29 cellular contexts compared by ENCODE assay signal in genomic region chr13:23212621-23213020, GRCh38. TPM values are rescaled to one million over a fixed set of nuclear protein-coding genes. Genes with fewer than 3 reads are reported as not detected.
DNase-seq lines count a peak whose midpoint lies in the region; ATAC-seq and TF ChIP-seq lines count a peak whose summit lies in the region.
"Had no signal": no experiment of that assay in that cellular context is flagged by ENCODE, and none has a peak within 500 bp of the region (broad histone marks: within the 10 kb centered on the region; RNA-seq: fewer than 3 reads in every experiment).

No MANE protein-coding gene starts in this region.

- H3K4me2 ChIP-seq in hepatocyte: peak overlapping the region; percentile 50

- POLR2A ChIA-PET in HEK293T (lab: Yijun Ruan, JAX): no interaction called here

- intact Hi-C loops in psoas muscle (cut with DNase I) (no loop called here), dorsolateral prefrontal cortex (cut with DNase I) (no loop called here), posterior vena cava (cut with DNase I) (no loop called here)

- ATAC-seq in psoas muscle: peak in 3 of 4 donors; percentile 19 to 44 (median 32)
- ATAC-seq: activated CD4-positive, CD25-positive, alpha-beta regulatory T cell treated with anti-CD3 and anti-CD28 coated beads, Interleukin-2, amount 50 U/mL, for 24 hours; activated T-helper 17 cell treated with anti-CD3 and anti-CD28 coated beads, Interleukin-2, amount 50 U/mL, for 72 hours; body of pancreas; GM12878; stimulated activated memory B cell treated with anti-CD40 and anti-IgM and Interleukin-4, amounts not matched to agents 10 μg/mL and 1 μg/mL and 100 μg/mL, for 72 hours had no signal

- peak; percentile 5 for DNase-seq in HEK293T (ENCODE audit: extremely low spot score)
- DNase-seq in astrocyte of the cerebellum (ENCODE audit: low read depth): peak; percentile 1
- DNase-seq in hepatocyte (ENCODE audit: low spot score): peak; percentile 21
- no peak for DNase-seq in psoas muscle
- no peak for DNase-seq in NCI-H345 treated with DMSO at 0.1 percent for 48 hours (lab: John Stamatoyannopoulos, UW; ENCODE audit: unreplicated experiment)
- DNase-seq in dorsolateral prefrontal cortex: no peak
- no peak for DNase-seq in posterior vena cava (ENCODE audit: low spot score)
- DNase-seq: activated CD4-positive, alpha-beta T cell treated with anti-CD3 and anti-CD28 coated beads, Interleukin-2, amount 50 U/mL, for 48 hours; activated CD8-positive, alpha-beta memory T cell treated with anti-CD3 and anti-CD28 coated beads, Interleukin-2, amount 50 U/mL, for 4 hours; body of pancreas; Calu3; foreskin fibroblast; head of caudate nucleus; IMR-90; NCI-H1092; NCI-H187; NCI-H526; stimulated activated CD4-positive, alpha-beta T cell treated with anti-CD3 and anti-CD28 coated beads, Interleukin-4, amount 100 ng/mL, for 4 hours; T-helper 1 cell had no signal

- H3K36me3 ChIP-seq in hepatocyte (replicated peaks; ENCODE audit: insufficient read depth, low read depth): no peaks in the 10 kb centered on the region
- peaks cover 0 to 21% of the 10 kb centered on the region in 2 donors for H3K36me3 ChIP-seq in psoas muscle (ENCODE audit: insufficient read depth in 1 of 2, low read depth in 1 of 2)
- H3K36me3 ChIP-seq: SJSA1 had no signal

- TF ChIP-seq CTCF in astrocyte of the cerebellum (IDR thresholded peaks at IDR 0.05; ENCODE audit: low read depth, low read length, missing control alignments) (no peak), hepatocyte (IDR thresholded peaks at IDR 0.05; ENCODE audit: poor library complexity) (no peak), psoas muscle (IDR thresholded peaks at IDR 0.05) (no peak), dorsolateral prefrontal cortex (IDR thresholded peaks at IDR 0.05 in 54 of 56, conservative IDR thresholded peaks at IDR 0.05 in 2 of 56; ENCODE audit: low read depth in 1 of 56, partially characterized antibody in 56 of 56) (no peak)

- no peak overlapping the region for H3K4me3 ChIP-seq in astrocyte of the cerebellum (ENCODE audit: low read depth, low read length)
- H3K4me3 ChIP-seq in hepatocyte: no peak overlapping the region
- no peak overlapping the region for H3K4me3 ChIP-seq in psoas muscle
- H3K4me3 ChIP-seq in dorsolateral prefrontal cortex: no peak overlapping the region
- H3K4me3 ChIP-seq: body of pancreas, GM12878, SJSA1 had no signal

- no peak overlapping the region for H2AFZ ChIP-seq in hepatocyte

- no peaks in the 10 kb centered on the region for H3K79me2 ChIP-seq in hepatocyte

- in situ Hi-C loops in astrocyte of the cerebellum (cut with HindIII; ENCODE audit: low sequenced_read_pairs): no loop called here

- CTCF ChIA-PET in HEK293T (lab: Yijun Ruan, JAX): no interaction called here

- no peaks in the 10 kb centered on the region for H3K9me3 ChIP-seq in hepatocyte (ENCODE audit: low read depth)
- no peaks in the 10 kb centered on the region for H3K9me3 ChIP-seq in psoas muscle
- H3K9me3 ChIP-seq: body of pancreas, SJSA1 had no signal

- no peaks in the 10 kb centered on the region for H3K9me2 ChIP-seq in hepatocyte (replicated peaks; ENCODE audit: insufficient read depth)

- WGBS in hepatocyte (ENCODE audit: low lambda C conversion rate, missing lambda C conversion rate): 13% methylated on average over 2 of the region's 2 CpGs
- WGBS in psoas muscle, 3 donors: 10 to 28% (median 19%) methylated on average over 2 of the region's 2 CpGs

- no peaks in the 10 kb centered on the region for H4K20me1 ChIP-seq in hepatocyte (ENCODE audit: insufficient read depth, poor library complexity, severe bottlenecking)

- H3K27ac ChIP-seq in hepatocyte (peak overlapping the region; percentile 47), psoas muscle (no peak overlapping the region), dorsolateral prefrontal cortex (no peak overlapping the region)
- H3K27ac ChIP-seq: body of pancreas, epithelial cell of prostate, SJSA1 had no signal

- H3K27me3 ChIP-seq in hepatocyte (no peaks in the 10 kb centered on the region), psoas muscle (ENCODE audit: insufficient read depth in 3 of 3, low read length in 2 of 3) (no peaks in the 10 kb centered on the region), dorsolateral prefrontal cortex (no peaks in the 10 kb centered on the region)
- H3K27me3 ChIP-seq: body of pancreas, SJSA1 had no signal

- H3K4me1 ChIP-seq in hepatocyte (ENCODE audit: insufficient read depth) (peaks cover 5% of the 10 kb centered on the region), psoas muscle (no peaks in the 10 kb centered on the region)
- H3K4me1 ChIP-seq: body of pancreas, SJSA1 had no signal

TF ChIP-seq in HEK293T, 16 proteins besides CTCF, POLR2A, EP300 and RAD21:
- TF ChIP-seq BHLHE40 (IDR thresholded peaks at IDR 0.05; ENCODE audit: borderline replicate concordance) (no peak), FOXA1 (IDR thresholded peaks at IDR 0.05) (no peak), CTBP1 (IDR thresholded peaks at IDR 0.05; ENCODE audit: borderline replicate concordance) (no peak), LEF1 (IDR thresholded peaks at IDR 0.05; ENCODE audit: borderline replicate concordance) (no peak), L3MBTL2 (conservative IDR thresholded peaks at IDR 0.05) (no peak), FOXK2 (IDR thresholded peaks at IDR 0.05) (no peak), SUZ12 (IDR thresholded peaks at IDR 0.05) (no peak), SP1 (IDR thresholded peaks at IDR 0.05) (no peak), HDGF (IDR thresholded peaks at IDR 0.05; ENCODE audit: borderline replicate concordance) (no peak), ELF4 (IDR thresholded peaks at IDR 0.05) (no peak), NFRKB (IDR thresholded peaks at IDR 0.05) (no peak), ZNF384 (IDR thresholded peaks at IDR 0.05) (no peak), ARNT (IDR thresholded peaks at IDR 0.05) (no peak), TARDBP (IDR thresholded peaks at IDR 0.05) (no peak)

RNA-seq across cellular contexts. Expression of gene SGCG, which starts 31.8 kb away (rescaled TPM):
- total RNA-seq in hepatocyte (3.1 and 4.1 TPM in 2 replicates), psoas muscle (10 to 100 TPM; 28.7 to 77.6 (median 45.0) TPM), dorsolateral prefrontal cortex (1 to 10 TPM in 51 of 120 experiments, under 1 TPM in 60, not detected in 9; 0.29 to 3.0 (median 0.94) TPM), posterior vena cava (1 to 10 TPM; 3.9 to 6.9 TPM)
- polyA plus RNA-seq in hepatocyte (2.7 and 4.3 TPM in 2 replicates), psoas muscle (10 to 100 TPM in 2 of 3 donors, 1 to 10 TPM in 1; 1.4 to 39.9 (median 19.4) TPM)
- total RNA-seq: activated T-helper 17 cell treated with anti-CD3 and anti-CD28 coated beads, Interleukin-2, amount 50 U/mL, for 72 hours; Calu3; GM12878; lung microvascular endothelial cell; neural crest cell; progenitor cell of endocrine pancreas; SJSA1 had no signal
- polyA plus RNA-seq: CD14-positive monocyte, GM12878, IMR-90 had no signal

Comparison
In these comparisons a context has a peak if more than half of its experiments do, and no peak if none do; other contexts are left out.
1. DNase-seq: peak in HEK293T (single experiment), astrocyte of the cerebellum (single experiment) and hepatocyte (single experiment); none in psoas muscle (0 of 2), NCI-H345 treated with DMSO at 0.1 percent for 48 hours (single experiment), dorsolateral prefrontal cortex (0 of 10) and posterior vena cava (single experiment).